8 cellular contexts compared by ENCODE assay signal in genomic region chrX:20382518-20383291, GRCh38.
A peak's percentile ranks its signal among the peaks of the same experiment; 100 is the strongest.
DNase-seq lines count a peak whose midpoint lies in the region; ATAC-seq, FAIRE-seq and TF ChIP-seq lines count a peak whose summit lies in the region.

No MANE protein-coding gene starts in this region.

- no peaks in the 10 kb centered on the region for H3K79me2 ChIP-seq in GM12878 (ENCODE audit: control insufficient read depth, insufficient read depth, low read length)
- no peaks in the 10 kb centered on the region for H3K79me2 ChIP-seq in MM.1S (ENCODE audit: low read length)

- BruUV-seq in GM12878 (replicated peaks; lab: Mats Ljungman, UMichigan), result no TSS peak

- TF ChIP-seq POLR2A in GM12878 (IDR thresholded peaks at IDR 0.05; ENCODE audit: low read depth, low read length), result no peak

- in situ Hi-C loops in GM12878 (cut with MboI), result no loop called here

- intact Hi-C loops in GM12878 (cut with micrococcal nuclease; ENCODE audit: unreplicated experiment), result no loop called here

- peak overlapping the region; percentile 44; the same call in 1 of the 2 replicates for H2AFZ ChIP-seq in GM12878 (ENCODE audit: control insufficient read depth, low read depth, low read length)
- H2AFZ ChIP-seq in MM.1S (ENCODE audit: low read length), result no peak overlapping the region

- WGBS in GM12878 (ENCODE audit: insufficient coverage, insufficient replicate concordance, low lambda C conversion rate, missing lambda C conversion rate), result 1% methylated on average over 3 of the region's 3 CpGs

- no peaks in the 10 kb centered on the region for H3K9me2 ChIP-seq in MM.1S (replicated peaks; ENCODE audit: insufficient read depth, low read length)

- H3K36me3 ChIP-seq in GM12878 (ENCODE audit: control insufficient read depth in 2 of 2, insufficient read depth in 2 of 2, low read length in 1 of 2), result no peaks in the 10 kb centered on the region
- no peaks in the 10 kb centered on the region for H3K36me3 ChIP-seq in MM.1S (replicated peaks; ENCODE audit: insufficient read depth, low read length)

- H3F3A ChIP-seq in MM.1S (ENCODE audit: insufficient read depth, low read length), result no peaks in the 10 kb centered on the region

- RAD21 ChIA-PET in GM12878 (lab: Charles Lee; ENCODE audit: unreplicated experiment), result no interaction called here

- peak; percentile 18 for FAIRE-seq in GM12878 (lab: Jason Lieb, UNC)

- H3K4me2 ChIP-seq in GM12878 (ENCODE audit: control insufficient read depth, insufficient read depth), result peak overlapping the region; percentile 74
- H3K4me2 ChIP-seq in MM.1S (ENCODE audit: low read depth, low read length), result no peak overlapping the region

- CTCF ChIA-PET in GM12878 (lab: Yijun Ruan, JAX), result interaction anchor here (1.2 kb wide), 1 partner anchor 55 kb away, joined by 3 read pairs; no protein-coding TSS in a partner anchor

- H3K27me3 ChIP-seq in GM12878 (replicated peaks in 1 of 2; ENCODE audit: control insufficient read depth in 2 of 2, insufficient read depth in 2 of 2, low read length in 1 of 2), result no peaks in the 10 kb centered on the region
- H3K27me3 ChIP-seq in MM.1S (replicated peaks; ENCODE audit: insufficient read depth, low read length), result no peaks in the 10 kb centered on the region

- DNase-seq in AG08395 (ENCODE audit: low spot score) (peak; percentile 7), HT1080 (ENCODE audit: low read depth) (peak; percentile 25), GM12878 (ENCODE audit: low read depth, low spot score) (peak; percentile 12), RPMI8226 (no peak), MM.1S (no peak), T1000 (lab: John Stamatoyannopoulos, UW) (no peak)
- no peak for DNase-seq in effector CD4-positive, alpha-beta T cell

- no peak overlapping the region for H3K27ac ChIP-seq in GM12878 (ENCODE audit: control insufficient read depth, insufficient read depth)
- H3K27ac ChIP-seq in MM.1S (ENCODE audit: low read length), result no peak overlapping the region

- no peaks in the 10 kb centered on the region for H3K9me3 ChIP-seq in GM12878 (replicated peaks; ENCODE audit: control insufficient read depth, insufficient read depth, low read length)
- H3K9me3 ChIP-seq in MM.1S (replicated peaks; ENCODE audit: insufficient read depth, low read length), result no peaks in the 10 kb centered on the region

- TF ChIP-seq EP300 in GM12878 (IDR thresholded peaks at IDR 0.05; ENCODE audit: borderline replicate concordance in 1 of 2, control insufficient read depth in 1 of 2, low read depth in 2 of 2, low read length in 2 of 2), result no peak

- H3K9ac ChIP-seq in GM12878 (ENCODE audit: control insufficient read depth, insufficient read depth, low read length) (no peak overlapping the region), MM.1S (ENCODE audit: low read length) (no peak overlapping the region)

- SMC1A ChIA-PET in GM12878 (lab: Charles Lee; ENCODE audit: uncharacterized antibody, unreplicated experiment), result no interaction called here

- H3K4me3 ChIP-seq in GM12878 (no peak overlapping the region), MM.1S (ENCODE audit: low read length) (no peak overlapping the region)

- TF ChIP-seq RAD21 in GM12878 (IDR thresholded peaks at IDR 0.05; ENCODE audit: insufficient read depth, low read depth, low read length), result no peak

- POLR2A ChIA-PET in GM12878 (lab: Charles Lee), result no interaction called here

- H3K4me1 ChIP-seq in GM12878 (ENCODE audit: control insufficient read depth, insufficient read depth, low read length), result peaks cover 10% of the 10 kb centered on the region
- H3K4me1 ChIP-seq in MM.1S (ENCODE audit: low read length), result no peaks in the 10 kb centered on the region

- no peaks in the 10 kb centered on the region for H4K20me1 ChIP-seq in GM12878 (ENCODE audit: control insufficient read depth, insufficient read depth)
- no peaks in the 10 kb centered on the region for H4K20me1 ChIP-seq in MM.1S (ENCODE audit: insufficient read depth, low read length)

- TF ChIP-seq CTCF in GM12878 (IDR thresholded peaks at IDR 0.05 in 2 of 3, conservative IDR thresholded peaks at IDR 0.05 in 1 of 3; ENCODE audit: control insufficient read depth in 2 of 3, extremely low read depth in 1 of 3, insufficient read depth in 1 of 3, low read depth in 3 of 3, low read length in 3 of 3), result no peak
- no peak for TF ChIP-seq CTCF in MM.1S (IDR thresholded peaks at IDR 0.05; ENCODE audit: low read length)

- ATAC-seq in GM18907 (IDR thresholded peaks at IDR 0.05; ENCODE audit: unreplicated experiment) (peak; percentile 79), GM12878 (peak; percentile 80)

TF ChIP-seq in GM12878, 131 proteins besides CTCF, POLR2A, EP300 and RAD21 (continues in another document):
- TF ChIP-seq JUNB (IDR thresholded peaks at IDR 0.05), result peak; percentile 92
- peak; percentile 27 for TF ChIP-seq SKIL (IDR thresholded peaks at IDR 0.05; ENCODE audit: low read depth, poor library complexity, severe bottlenecking)
- TF ChIP-seq RUNX3 (IDR thresholded peaks at IDR 0.05; ENCODE audit: low read length), result peak; percentile 33; the same call in 1 of the 2 replicates
- no peak for TF ChIP-seq STAT3 (IDR thresholded peaks at IDR 0.05; ENCODE audit: low read depth, low read length)
- TF ChIP-seq IRF4 (IDR thresholded peaks at IDR 0.05; ENCODE audit: low read depth, low read length), result peak; percentile 41; the same call in 1 of the 2 replicates
- no peak for TF ChIP-seq KDM1A (IDR thresholded peaks at IDR 0.05; ENCODE audit: borderline replicate concordance)
- no peak for TF ChIP-seq CUX1 (IDR thresholded peaks at IDR 0.05; ENCODE audit: insufficient replicate concordance, low read depth, low read length)
- TF ChIP-seq IKZF2 (IDR thresholded peaks at IDR 0.05), result peak; percentile 13 to 32; a peak in 1 of 4 replicates
- peak; percentile 55 for TF ChIP-seq ATF2 (IDR thresholded peaks at IDR 0.05; ENCODE audit: low read length)
- TF ChIP-seq NFIC (IDR thresholded peaks at IDR 0.05; ENCODE audit: low read depth, low read length), result peak; percentile 74
- TF ChIP-seq GABPA (IDR thresholded peaks at IDR 0.05; ENCODE audit: low read depth), result 0 out of 2 replicates have a peak, but pooled peaks have one; percentile 24
- TF ChIP-seq MEF2A (IDR thresholded peaks at IDR 0.05; ENCODE audit: insufficient read depth, low read depth, low read length), result peak; percentile 64; the same call in 1 of the 2 replicates

Comparison
In these comparisons a context has a peak if more than half of its experiments do, and no peak if none do; other contexts are left out.
1. DNase-seq: peak in AG08395 (single experiment), HT1080 (single experiment) and GM12878 (single experiment); none in effector CD4-positive, alpha-beta T cell (single experiment), RPMI8226 (single experiment), MM.1S (single experiment) and T1000 (single experiment).